9 cellular contexts compared by ENCODE assay signal in the genomic region with DNA sequence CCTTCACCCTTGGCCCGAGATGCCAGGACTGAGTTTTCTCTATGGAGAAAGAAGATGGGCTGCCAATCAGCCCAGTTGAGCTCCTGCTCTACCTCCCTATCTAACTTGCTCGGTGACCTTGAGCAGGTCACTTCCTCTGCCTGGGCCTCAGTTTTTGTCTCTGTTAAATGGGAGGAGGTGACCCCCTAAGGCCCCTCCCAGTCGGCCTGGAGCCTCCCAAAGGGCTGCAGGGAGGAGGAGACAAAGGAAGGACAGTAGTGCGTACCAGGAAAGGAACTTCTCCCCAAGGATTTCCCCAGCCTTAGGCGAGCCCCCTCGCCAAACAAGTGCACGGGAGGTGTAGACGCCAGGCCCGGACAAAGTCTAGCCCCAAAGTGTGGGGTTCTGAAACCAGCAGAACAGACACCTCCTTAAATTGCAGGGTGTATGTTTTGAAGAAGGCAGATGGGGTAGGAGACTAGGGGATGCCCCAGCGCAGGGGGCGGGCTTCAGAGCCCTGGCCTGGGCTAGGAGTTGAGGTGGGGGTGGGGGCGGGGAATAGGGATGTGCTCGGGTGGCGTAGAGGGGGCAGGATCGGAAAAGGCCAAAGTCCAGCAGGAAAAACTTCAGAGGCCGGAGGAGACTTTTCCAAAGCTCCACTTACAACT. TPM values are rescaled to one million over a fixed set of nuclear protein-coding genes. Genes with fewer than 3 reads are reported as not detected.
DNase-seq lines count a peak whose midpoint lies in the region; ATAC-seq and TF ChIP-seq lines count a peak whose summit lies in the region.
"Had no signal": no experiment of that assay in that cellular context is flagged by ENCODE, and none has a peak within 500 bp of the region (broad histone marks: within the 10 kb centered on the region; RNA-seq: fewer than 3 reads in every experiment).

No MANE protein-coding gene starts in this region.

- peak overlapping the region; percentile 67 for H3K9ac ChIP-seq in Karpas-422 (ENCODE audit: low read length)

- no peak for DNase-seq in AG10803 (ENCODE audit: low read depth)
- no peak for DNase-seq in Karpas-422
- peak; percentile 16 for DNase-seq in effector CD4-positive, alpha-beta T cell
- no peak for DNase-seq in nephron progenitor cell
- no peak for DNase-seq in Kasumi-1 (lab: John Stamatoyannopoulos, UW)
- DNase-seq: occipital lobe had no signal

- peaks cover 6% of the 10 kb centered on the region; the same call in 1 of the 2 replicates for H4K20me1 ChIP-seq in Karpas-422 (ENCODE audit: insufficient read depth, low read depth, low read length)

- no peak overlapping the region for H3K27ac Mint-ChIP-seq in nephron progenitor cell

- peaks cover 56% of the 10 kb centered on the region for H3K27me3 Mint-ChIP-seq in nephron progenitor cell (ENCODE audit: low read depth, poor library complexity)

- no peaks in the 10 kb centered on the region for H3K9me2 ChIP-seq in Karpas-422 (replicated peaks; ENCODE audit: insufficient read depth, low read length)

- peak overlapping the region; percentile 76 for H3K4me3 Mint-ChIP-seq in nephron progenitor cell

- no peak for ATAC-seq in GM21737 (IDR thresholded peaks at IDR 0.05; ENCODE audit: unreplicated experiment)
- ATAC-seq in HG03045 (IDR thresholded peaks at IDR 0.05; ENCODE audit: unreplicated experiment): no peak
- no peak for ATAC-seq in HG02798 (IDR thresholded peaks at IDR 0.05; ENCODE audit: poor library complexity, unreplicated experiment)

- H3K4me3 ChIP-seq in AG10803 (ENCODE audit: low read length): peak overlapping the region; percentile 71
- H3K4me3 ChIP-seq in Karpas-422 (ENCODE audit: low read length): peak overlapping the region; percentile 63; the same call in 1 of the 2 replicates

- no peaks in the 10 kb centered on the region for H3K36me3 ChIP-seq in Karpas-422 (ENCODE audit: insufficient read depth, low read length)

- no peaks in the 10 kb centered on the region for H3K9me3 ChIP-seq in Karpas-422 (ENCODE audit: low read length)

- H3K27me3 ChIP-seq in Karpas-422 (ENCODE audit: low read length): no peaks in the 10 kb centered on the region

- H3K4me1 ChIP-seq in Karpas-422 (ENCODE audit: low read length): peaks cover 8% of the 10 kb centered on the region

- no peak overlapping the region for H2AFZ ChIP-seq in Karpas-422 (ENCODE audit: low read length)

- no peaks in the 10 kb centered on the region for H3K9me3 Mint-ChIP-seq in nephron progenitor cell

- H3K4me2 ChIP-seq in Karpas-422 (ENCODE audit: low read depth, low read length, poor library complexity, severe bottlenecking): peak overlapping the region; percentile 49

- no peaks in the 10 kb centered on the region for H3K36me3 Mint-ChIP-seq in nephron progenitor cell (ENCODE audit: low read depth)

- no peak for TF ChIP-seq CTCF in AG10803 (conservative IDR thresholded peaks at IDR 0.05; ENCODE audit: low read length)
- TF ChIP-seq CTCF in nephron progenitor cell (IDR thresholded peaks at IDR 0.05): no peak

- peaks cover 30% of the 10 kb centered on the region for H3K4me1 Mint-ChIP-seq in nephron progenitor cell

- no peaks in the 10 kb centered on the region for H3K79me2 ChIP-seq in Karpas-422 (ENCODE audit: low read length)

- H3K27ac ChIP-seq in Karpas-422 (ENCODE audit: low read length): no peak overlapping the region

RNA-seq across cellular contexts. Expression of a gene that starts 1.0 kb away (rescaled TPM):
- total RNA-seq in Karpas-422 (2014; rRNA removed; shearing (Covaris generic); ENCODE audit: low replicate concordance): 1.7 and 3.5 TPM in 2 replicates

RNA-seq across cellular contexts. Expression of a gene that starts 54.4 kb away (rescaled TPM):
- not detected in 2 replicates for total RNA-seq in Karpas-422 (2014; rRNA removed; shearing (Covaris generic); ENCODE audit: low replicate concordance)
- total RNA-seq: occipital lobe had no signal
